ENCODE assay signal across 31 cellular contexts in the genomic region with DNA sequence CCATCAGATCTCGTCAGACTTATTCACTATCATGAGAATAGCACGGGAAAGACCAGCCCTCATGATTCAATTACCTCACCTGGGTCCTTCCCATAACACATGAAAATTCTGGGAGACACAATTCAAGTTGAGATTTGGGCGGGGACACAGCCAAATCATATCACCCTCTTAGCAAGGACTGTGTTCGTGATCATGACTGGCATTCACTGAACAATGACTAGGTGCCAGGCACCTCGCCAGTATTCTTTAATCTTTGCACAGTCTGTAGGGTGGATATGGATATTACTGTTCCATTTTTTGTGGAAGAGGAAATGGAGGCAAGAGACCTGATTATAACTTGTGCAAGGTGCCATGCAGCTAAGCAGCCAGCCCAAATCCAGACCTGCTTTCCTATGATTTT.
DNase-seq lines count a peak whose midpoint lies in the region; TF ChIP-seq lines count a peak whose summit lies in the region.
"Had no signal": no experiment of that assay in that cellular context is flagged by ENCODE, and none has a peak within 500 bp of the region (broad histone marks: within the 10 kb centered on the region; RNA-seq: fewer than 3 reads in every experiment).

No MANE protein-coding gene starts in this region.

- H3K9me3 Mint-ChIP-seq in type B pancreatic cell: no peaks in the 10 kb centered on the region
- H3K9me3 Mint-ChIP-seq: activated T-helper 2 cell treated with anti-CD3 and anti-CD28 coated beads, Interferon-gamma antibody, Interleukin-2, Interleukin-4, amounts not matched to agents 10 μg/mL and 5 μg/mL and 100 μg/mL, durations not matched to agents 14 hours and 24 hours and 36 hours; CD4-positive, alpha-beta memory T cell had no signal

- H3K27me3 Mint-ChIP-seq in type B pancreatic cell: no peaks in the 10 kb centered on the region
- H3K27me3 Mint-ChIP-seq: activated CD4-positive, alpha-beta T cell treated with anti-CD3 and anti-CD28 coated beads, Interleukin-2, amount 10 ng/mL, durations not matched to agents 24 days and 14 days; CD4-positive, alpha-beta memory T cell had no signal

- peaks cover 3% of the 10 kb centered on the region for H4K20me1 ChIP-seq in hepatocyte (ENCODE audit: insufficient read depth, poor library complexity, severe bottlenecking)

- H3K9me3 ChIP-seq in left ventricle myocardium inferior (replicated peaks) (no peaks in the 10 kb centered on the region), right atrium auricular region (no peaks in the 10 kb centered on the region), SJSA1 (replicated peaks) (no peaks in the 10 kb centered on the region), hepatocyte (ENCODE audit: low read depth) (no peaks in the 10 kb centered on the region)
- H3K9me3 ChIP-seq: sigmoid colon had no signal

- peak overlapping the region; percentile 98 for H3K27ac Mint-ChIP-seq in type B pancreatic cell
- H3K27ac Mint-ChIP-seq: activated CD4-positive, alpha-beta T cell treated with anti-CD3 and anti-CD28 coated beads, Interleukin-2, amount 10 ng/mL, durations not matched to agents 24 days and 14 days; activated T-helper 2 cell treated with anti-CD3 and anti-CD28 coated beads, Interferon-gamma antibody, Interleukin-2, Interleukin-4, amounts not matched to agents 10 μg/mL and 5 μg/mL and 100 μg/mL, durations not matched to agents 14 hours and 24 hours and 36 hours; CD4-positive, alpha-beta memory T cell had no signal

- peak overlapping the region; percentile 36 for H3K27ac ChIP-seq in left ventricle myocardium inferior (replicated peaks)
- H3K27ac ChIP-seq in right atrium auricular region: no peak overlapping the region
- peak overlapping the region; percentile 92; the same call in 1 of the 2 replicates for H3K27ac ChIP-seq in SJSA1
- peak overlapping the region; percentile 86 for H3K27ac ChIP-seq in hepatocyte
- H3K27ac ChIP-seq: brain microvascular endothelial cell, SJCRH30 had no signal

- H3K4me3 Mint-ChIP-seq in type B pancreatic cell: no peak overlapping the region
- H3K4me3 Mint-ChIP-seq: activated CD4-positive, alpha-beta T cell treated with anti-CD3 and anti-CD28 coated beads, Interleukin-2, amount 10 ng/mL, durations not matched to agents 24 days and 14 days; CD4-positive, alpha-beta memory T cell had no signal

- no peak overlapping the region for H2AFZ ChIP-seq in hepatocyte

- no peaks in the 10 kb centered on the region for H3K9me2 ChIP-seq in hepatocyte (replicated peaks; ENCODE audit: insufficient read depth)

- H3K4me2 ChIP-seq in hepatocyte: no peak overlapping the region

- intact Hi-C loops in left ventricle myocardium inferior (cut with micrococcal nuclease): no loop called here

- H3K79me2 ChIP-seq in hepatocyte: peaks cover 86% of the 10 kb centered on the region

- H3K36me3 Mint-ChIP-seq in type B pancreatic cell: no peaks in the 10 kb centered on the region
- H3K36me3 Mint-ChIP-seq: CD4-positive, alpha-beta memory T cell had no signal

- no peaks in the 10 kb centered on the region for H3K36me3 ChIP-seq in left ventricle myocardium inferior
- H3K36me3 ChIP-seq in right atrium auricular region: no peaks in the 10 kb centered on the region
- H3K36me3 ChIP-seq in SJSA1: no peaks in the 10 kb centered on the region
- H3K36me3 ChIP-seq in hepatocyte (replicated peaks; ENCODE audit: insufficient read depth, low read depth): no peaks in the 10 kb centered on the region
- H3K36me3 ChIP-seq: brain microvascular endothelial cell, sigmoid colon, SJCRH30 had no signal

- 76% methylated on average over 5 of the region's 5 CpGs for whole genome bisulfite sequencing in hepatocyte (ENCODE audit: low lambda C conversion rate, missing lambda C conversion rate)

- peaks cover 80% of the 10 kb centered on the region for H3K4me1 Mint-ChIP-seq in type B pancreatic cell (ENCODE audit: unreplicated experiment)

- H3K27me3 ChIP-seq in left ventricle myocardium inferior (ENCODE audit: low read depth) (no peaks in the 10 kb centered on the region), right atrium auricular region (no peaks in the 10 kb centered on the region), SJSA1 (replicated peaks) (no peaks in the 10 kb centered on the region), hepatocyte (no peaks in the 10 kb centered on the region)
- H3K27me3 ChIP-seq: brain microvascular endothelial cell, sigmoid colon, SJCRH30 had no signal

- DNase-seq in left ventricle myocardium inferior: no peak
- no peak for DNase-seq in right atrium auricular region (ENCODE audit: low spot score)
- DNase-seq in SJSA1 (ENCODE audit: low read depth in 1 of 2, low spot score in 2 of 2): no peak
- DNase-seq in hepatocyte (ENCODE audit: low spot score): no peak
- no peak for DNase-seq in type B pancreatic cell (ENCODE audit: extremely low spot score, unreplicated experiment)
- DNase-seq in epidermal melanocyte (ENCODE audit: insufficient read length, low spot score): no peak
- no peak for DNase-seq in GM10266 (ENCODE audit: extremely low spot score)
- no peak for DNase-seq in SK-N-DZ (ENCODE audit: low spot score)
- DNase-seq: activated CD4-positive, alpha-beta T cell treated with anti-CD3 and anti-CD28 coated beads, Interleukin-2, amount 10 ng/mL, durations not matched to agents 24 days and 14 days; activated CD8-positive, alpha-beta memory T cell treated with anti-CD3 and anti-CD28 coated beads for 24 hours; activated naive CD4-positive, alpha-beta T cell treated with anti-CD3 and anti-CD28 coated beads, Interleukin-2, amount 50 U/mL, for 16 hours; activated T-cell treated with anti-CD3 and anti-CD28 coated beads for 4 hours; AML-193; amygdala; brain microvascular endothelial cell; CD4-positive, alpha-beta memory T cell; DMS 273 treated with DMSO at 0.1 percent for 48 hours; EL; KBM-7; mesendoderm; NCI-H1105 treated with DMSO at 0.1 percent for 48 hours; NCI-H1930; NCI-H2171 treated with DMSO at 0.1 percent for 48 hours; NCI-H526; posterior cingulate gyrus; sigmoid colon; SJCRH30; stimulated activated CD4-positive, alpha-beta T cell treated with anti-CD3 and anti-CD28 coated beads, Interleukin-4, amount 100 ng/mL, for 24 hours; substantia nigra had no signal

- H3K4me1 ChIP-seq in left ventricle myocardium inferior (peaks cover 100% of the 10 kb centered on the region), right atrium auricular region (peaks cover 0 to 90% of the 10 kb centered on the region in 2 donors), SJSA1 (replicated peaks) (peaks cover 77% of the 10 kb centered on the region), hepatocyte (ENCODE audit: insufficient read depth) (peaks cover 62% of the 10 kb centered on the region)

- no peak for TF ChIP-seq CTCF in left ventricle myocardium inferior (IDR thresholded peaks at IDR 0.05; ENCODE audit: borderline replicate concordance)
- no peak for TF ChIP-seq CTCF in right atrium auricular region (IDR thresholded peaks at IDR 0.05)
- TF ChIP-seq CTCF in hepatocyte (IDR thresholded peaks at IDR 0.05; ENCODE audit: poor library complexity): no peak
- no peak for TF ChIP-seq CTCF in type B pancreatic cell (conservative IDR thresholded peaks at IDR 0.05)
- no peak for TF ChIP-seq CTCF in GM10266 (IDR thresholded peaks at IDR 0.05; ENCODE audit: control insufficient read depth, insufficient read depth, low read depth, missing control alignments)

- H3K4me3 ChIP-seq in left ventricle myocardium inferior (no peak overlapping the region), right atrium auricular region (no peak overlapping the region), SJSA1 (no peak overlapping the region), hepatocyte (no peak overlapping the region)
- H3K4me3 ChIP-seq: GM12878, sigmoid colon, SJCRH30 had no signal

Comparison
In these comparisons a context has a peak if more than half of its experiments do, and no peak if none do; other contexts are left out.
1. H3K27ac ChIP-seq: peak in left ventricle myocardium inferior (single experiment), SJSA1 (single experiment) and hepatocyte (single experiment); none in right atrium auricular region (0 of 2).